ENCODE assay signal across 16 cellular contexts in genomic region chr2:49254401-49254800, GRCh38.
A peak's percentile ranks its signal among the peaks of the same experiment; 100 is the strongest.
DNase-seq lines count a peak whose midpoint lies in the region; ATAC-seq and TF ChIP-seq lines count a peak whose summit lies in the region.
"Had no signal": no experiment of that assay in that cellular context is flagged by ENCODE, and none has a peak within 500 bp of the region (broad histone marks: within the 10 kb centered on the region; RNA-seq: fewer than 3 reads in every experiment).

No MANE protein-coding gene starts in this region.

- no peak overlapping the region for H3K4me3 ChIP-seq in osteoblast (ENCODE audit: insufficient read depth, low read length)
- H3K4me3 ChIP-seq: A549; BLaER1 treated with 17β-estradiol and CSF1 and Interleukin-3, amounts not matched to agents 10 nM and 100 nM had no signal

- no peaks in the 10 kb centered on the region for H4K20me1 ChIP-seq in osteoblast (ENCODE audit: insufficient read depth, low read length)
- H4K20me1 ChIP-seq: BLaER1 treated with 17β-estradiol and CSF1 and Interleukin-3, amounts not matched to agents 10 nM and 100 nM had no signal

- DNase-seq in Right ventricle myocardium inferior (ENCODE audit: missing footprints) (peak; percentile 44), left cardiac atrium (no peak), osteoblast (ENCODE audit: insufficient read length, low spot score, missing footprints) (no peak), left lobe of liver (ENCODE audit: low spot score) (no peak)
- no peak for DNase-seq in stimulated activated CD4-positive, alpha-beta T cell treated with anti-CD3 and anti-CD28 coated beads, Interleukin-1b, Interleukin-23, amount 100 ng/mL, for 48 hours
- DNase-seq: AML-193; Caco-2; Calu3; CD4-positive, alpha-beta T cell; CD8-positive, alpha-beta T cell; DMS79 treated with DMSO at 0.1 percent for 48 hours; GF-D8 had no signal

- H3K36me3 ChIP-seq in osteoblast (ENCODE audit: insufficient read depth, low read length), result no peaks in the 10 kb centered on the region
- H3K36me3 ChIP-seq: BLaER1 treated with 17β-estradiol and CSF1 and Interleukin-3, amounts not matched to agents 10 nM and 100 nM had no signal

- H3K4me1 ChIP-seq in osteoblast (ENCODE audit: insufficient read depth, low read length), result peaks cover 22% of the 10 kb centered on the region
- H3K4me1 ChIP-seq: A549 had no signal

- H3K79me2 ChIP-seq in osteoblast (ENCODE audit: insufficient read depth, low read length), result no peaks in the 10 kb centered on the region

- peak overlapping the region; percentile 18 for H2AFZ ChIP-seq in osteoblast (ENCODE audit: low read length)

- TF ChIP-seq CTCF in osteoblast (IDR thresholded peaks at IDR 0.05; ENCODE audit: extremely low read depth, low read depth, low read length), result no peak

- no peak overlapping the region for H3K27ac ChIP-seq in osteoblast (ENCODE audit: low read depth, low read length)
- H3K27ac ChIP-seq: 22Rv1; A549; BLaER1 treated with 17β-estradiol and CSF1 and Interleukin-3, amounts not matched to agents 10 nM and 100 nM; C4-2B had no signal

- H3K4me2 ChIP-seq in osteoblast (ENCODE audit: insufficient read depth, low read length), result no peak overlapping the region
- H3K4me2 ChIP-seq: A549; BLaER1 treated with 17β-estradiol and CSF1 and Interleukin-3, amounts not matched to agents 10 nM and 100 nM had no signal

- no peak for ATAC-seq in Right ventricle myocardium inferior
- ATAC-seq in left cardiac atrium, result no peak
- no peak for ATAC-seq in left lobe of liver
- ATAC-seq: A549; CD8-positive, alpha-beta T cell had no signal

- no peaks in the 10 kb centered on the region for H3K9me3 ChIP-seq in osteoblast (ENCODE audit: low read depth, low read length)
- H3K9me3 ChIP-seq: A549; BLaER1 treated with 17β-estradiol and CSF1 and Interleukin-3, amounts not matched to agents 10 nM and 100 nM; Caco-2 had no signal

- H3K27me3 ChIP-seq in osteoblast (ENCODE audit: insufficient read depth, low read length), result no peaks in the 10 kb centered on the region
- H3K27me3 ChIP-seq: BLaER1 treated with 17β-estradiol and CSF1 and Interleukin-3, amounts not matched to agents 10 nM and 100 nM had no signal

- intact Hi-C loops in Right ventricle myocardium inferior (cut with DNase I), result loop anchor here (10.0 kb wide), 1 partner anchor 80 kb away; no protein-coding TSS in a partner anchor
- intact Hi-C loops in left cardiac atrium (cut with DNase I), result loop anchor here in 1 of 2 donors (10.0 kb wide), 1 partner anchor 880 kb away; no protein-coding TSS in a partner anchor
